Comparison of ENCODE assay signal across 17 cellular contexts in the genomic region with DNA sequence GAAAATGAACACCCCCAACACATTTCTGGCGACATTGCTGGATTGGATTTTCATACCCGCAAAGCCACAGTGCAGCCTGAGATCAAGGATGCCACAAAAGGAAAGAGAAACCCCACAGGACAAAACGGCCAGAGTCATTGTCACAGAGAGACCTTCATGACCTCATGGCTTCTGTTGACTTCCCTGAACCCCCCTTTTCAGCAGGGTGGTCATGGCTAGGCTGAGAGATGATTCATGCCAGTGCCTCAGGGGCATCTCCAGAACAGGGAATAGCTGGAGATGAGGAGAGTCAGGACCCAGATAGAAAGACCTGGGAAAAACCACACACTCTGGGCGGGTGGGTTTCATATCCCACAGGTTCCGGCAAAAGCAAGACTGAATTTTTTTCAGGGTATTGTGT.
"Had no signal": no experiment of that assay in that cellular context is flagged by ENCODE, and none has a peak within 500 bp of the region (broad histone marks: within the 10 kb centered on the region; RNA-seq: fewer than 3 reads in every experiment).

No MANE protein-coding gene starts in this region.

- DNase-seq: IMR-90, Karpas-422, KG1, MM.1S, NCI-H1092 treated with DMSO at 0.1 percent for 48 hours, NCI-H1436, NCI-H187 treated with DMSO at 0.1 percent for 48 hours, NCI-H2029 treated with DMSO at 0.1 percent for 48 hours, NCI-H2171 treated with DMSO at 0.1 percent for 48 hours, NCI-H345, NCI-H446 treated with DMSO at 0.1 percent for 48 hours, NCI-H524, NCI-H526 treated with DMSO at 0.1 percent for 48 hours, NCI-H748 treated with DMSO at 0.1 percent for 48 hours, SHP77, T-helper 1 cell had no signal

- H3K27ac ChIP-seq: RWPE1 had no signal
